Comparison of ENCODE assay signal across 8 cellular contexts in the genomic region with DNA sequence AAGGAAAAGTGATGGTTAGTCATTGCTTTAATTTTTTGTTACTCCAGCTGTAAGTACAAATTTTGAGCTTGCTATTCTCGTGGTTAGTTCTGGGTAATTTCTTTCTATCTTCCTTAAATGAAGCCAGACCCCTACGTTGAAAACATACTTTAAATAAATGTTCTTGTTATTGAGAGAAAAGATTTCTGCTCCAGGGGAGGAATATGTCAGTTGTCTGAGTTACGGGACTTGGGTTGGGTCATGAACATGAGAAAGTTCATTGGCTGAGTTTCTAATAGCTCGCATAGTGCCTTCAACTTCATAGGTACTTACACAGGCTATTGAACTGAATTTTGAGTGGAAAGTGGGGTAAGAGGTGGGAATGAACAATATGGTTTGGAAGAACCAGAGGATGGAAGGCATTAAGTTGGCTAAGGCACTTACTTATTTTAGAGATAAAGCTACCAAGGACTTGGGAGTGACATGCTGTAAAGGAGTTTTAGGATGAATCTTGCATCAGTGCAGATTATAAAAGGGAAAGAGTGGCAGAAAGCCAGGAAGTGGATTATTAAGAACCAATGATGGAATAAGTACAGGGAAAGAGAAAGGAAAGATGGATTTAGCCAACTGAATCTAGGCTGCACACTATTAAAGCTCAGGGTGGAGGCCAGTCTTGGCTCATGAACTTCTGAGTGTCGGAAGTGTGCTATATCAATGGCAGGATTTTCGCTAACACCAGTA. TPM values are rescaled to one million over a fixed set of nuclear protein-coding genes. Genes with fewer than 3 reads are reported as not detected.
DNase-seq lines count a peak whose midpoint lies in the region; ATAC-seq and TF ChIP-seq lines count a peak whose summit lies in the region.

No MANE protein-coding gene starts in this region.

- H3K9me3 ChIP-seq in CD4-positive, CD25-positive, alpha-beta regulatory T cell (ENCODE audit: control insufficient read depth in 2 of 2, low read length in 2 of 2): no peaks in the 10 kb centered on the region

- DNase-seq in CD4-positive, CD25-positive, alpha-beta regulatory T cell: no peak
- DNase-seq in LNCaP clone FGC (ENCODE audit: low read depth) (no peak), mesenteric fat pad (ENCODE audit: low spot score) (no peak), lower leg skin (ENCODE audit: low spot score in 2 of 2) (no peak)
- no peak for DNase-seq in naive thymus-derived CD8-positive, alpha-beta T cell
- DNase-seq in stimulated activated CD4-positive, alpha-beta T cell treated with anti-CD3 and anti-CD28 coated beads, Interleukin-12 subunit alpha, Interleukin-12 subunit beta, amount 100 ng/mL, for 4 hours: no peak

- ATAC-seq in CD4-positive, CD25-positive, alpha-beta regulatory T cell (ENCODE audit: low read depth in 2 of 2): no peak
- ATAC-seq in naive thymus-derived CD8-positive, alpha-beta T cell: no peak
- no peak for ATAC-seq in GM18498 (IDR thresholded peaks at IDR 0.05; ENCODE audit: unreplicated experiment)

- H3K4me1 Mint-ChIP-seq in CD4-positive, CD25-positive, alpha-beta regulatory T cell: peaks cover 22 to 71% (median 49%) of the 10 kb centered on the region in 4 donors
- H3K4me1 Mint-ChIP-seq in dendritic cell treated with granulocyte-macrophage colony-stimulating factor and Interleukin-4, amounts not matched to agents 40 ng/mL and 50 ng/mL, for 4 days (ENCODE audit: low read depth): peaks cover 28% of the 10 kb centered on the region
- H3K4me1 Mint-ChIP-seq in naive thymus-derived CD8-positive, alpha-beta T cell: peaks cover 29 to 60% (median 50%) of the 10 kb centered on the region in 4 donors

- peak overlapping the region; percentile 61 to 99 (median 96) for H3K27ac Mint-ChIP-seq in CD4-positive, CD25-positive, alpha-beta regulatory T cell
- H3K27ac Mint-ChIP-seq in dendritic cell treated with granulocyte-macrophage colony-stimulating factor and Interleukin-4, amounts not matched to agents 40 ng/mL and 50 ng/mL, for 4 days: peak overlapping the region; percentile 90
- peak overlapping the region; percentile 61 to 98 (median 96) for H3K27ac Mint-ChIP-seq in naive thymus-derived CD8-positive, alpha-beta T cell

- intact Hi-C loops in dendritic cell treated with granulocyte-macrophage colony-stimulating factor and Interleukin-4, amounts not matched to agents 40 ng/mL and 50 ng/mL, for 4 days (cut with micrococcal nuclease): no loop called here
- intact Hi-C loops in lower leg skin (cut with DNase I; ENCODE audit: low total_unique reads): no loop called here

- POLR2A ChIA-PET in naive thymus-derived CD8-positive, alpha-beta T cell (lab: Charles Lee): interaction anchor here (1.2 to 6.0 kb wide), 3 partner anchors 8 to 32 kb away, joined by 3 to 67 read pairs (median 29); a partner anchor contains a TSS

- peaks cover 35% of the 10 kb centered on the region for H3K36me3 Mint-ChIP-seq in CD4-positive, CD25-positive, alpha-beta regulatory T cell
- H3K36me3 Mint-ChIP-seq in dendritic cell treated with granulocyte-macrophage colony-stimulating factor and Interleukin-4, amounts not matched to agents 40 ng/mL and 50 ng/mL, for 4 days (ENCODE audit: low read depth): peaks cover 64% of the 10 kb centered on the region
- peaks cover 10 to 56% (median 24%) of the 10 kb centered on the region in 3 donors for H3K36me3 Mint-ChIP-seq in naive thymus-derived CD8-positive, alpha-beta T cell

- no peak for TF ChIP-seq POLR2A in lower leg skin (IDR thresholded peaks at IDR 0.05)

- H3K4me1 ChIP-seq in CD4-positive, CD25-positive, alpha-beta regulatory T cell (ENCODE audit: control insufficient read depth, insufficient read depth, low read length, poor library complexity, severe bottlenecking): peaks cover 31% of the 10 kb centered on the region

- H3K27me3 ChIP-seq in CD4-positive, CD25-positive, alpha-beta regulatory T cell (ENCODE audit: control insufficient read depth, insufficient read depth, low read length): no peaks in the 10 kb centered on the region

- TF ChIP-seq CTCF in LNCaP clone FGC (IDR thresholded peaks at IDR 0.05; ENCODE audit: control insufficient read depth, extremely low read depth, insufficient read depth): no peak
- TF ChIP-seq CTCF in lower leg skin (IDR thresholded peaks at IDR 0.05): no peak

- H3K9me3 Mint-ChIP-seq in CD4-positive, CD25-positive, alpha-beta regulatory T cell: no peaks in the 10 kb centered on the region
- H3K9me3 Mint-ChIP-seq in dendritic cell treated with granulocyte-macrophage colony-stimulating factor and Interleukin-4, amounts not matched to agents 40 ng/mL and 50 ng/mL, for 4 days: no peaks in the 10 kb centered on the region
- H3K9me3 Mint-ChIP-seq in naive thymus-derived CD8-positive, alpha-beta T cell: no peaks in the 10 kb centered on the region

- WGBS in lower leg skin, 2 donors: 57 to 58% methylated on average over 6 of the region's 6 CpGs

- H3K27ac ChIP-seq in CD4-positive, CD25-positive, alpha-beta regulatory T cell (ENCODE audit: insufficient read depth, low read length, poor library complexity, severe bottlenecking): peak overlapping the region; percentile 90

- H3K4me3 ChIP-seq in CD4-positive, CD25-positive, alpha-beta regulatory T cell (ENCODE audit: low read depth, low read length): peak overlapping the region; percentile 88
- H3K4me3 ChIP-seq in LNCaP clone FGC (ENCODE audit: low read depth, low read length) (peak overlapping the region; percentile 94), lower leg skin (ENCODE audit: low read depth, poor library complexity, severe bottlenecking) (no peak overlapping the region)

- H3K36me3 ChIP-seq in CD4-positive, CD25-positive, alpha-beta regulatory T cell (ENCODE audit: control insufficient read depth, insufficient read depth, low read length): peaks cover 41% of the 10 kb centered on the region

- peak overlapping the region; percentile 88 to 98 (median 92) for H3K4me3 Mint-ChIP-seq in CD4-positive, CD25-positive, alpha-beta regulatory T cell
- H3K4me3 Mint-ChIP-seq in dendritic cell treated with granulocyte-macrophage colony-stimulating factor and Interleukin-4, amounts not matched to agents 40 ng/mL and 50 ng/mL, for 4 days: peak overlapping the region; percentile 90
- peak overlapping the region; percentile 87 to 98 (median 92) for H3K4me3 Mint-ChIP-seq in naive thymus-derived CD8-positive, alpha-beta T cell

- no peaks in the 10 kb centered on the region for H3K27me3 Mint-ChIP-seq in CD4-positive, CD25-positive, alpha-beta regulatory T cell
- H3K27me3 Mint-ChIP-seq in dendritic cell treated with granulocyte-macrophage colony-stimulating factor and Interleukin-4, amounts not matched to agents 40 ng/mL and 50 ng/mL, for 4 days: no peaks in the 10 kb centered on the region
- peaks cover 0 to 3% (median 0%) of the 10 kb centered on the region in 5 donors for H3K27me3 Mint-ChIP-seq in naive thymus-derived CD8-positive, alpha-beta T cell

RNA-seq across cellular contexts. Expression of a gene that starts 1.4 kb away (rescaled TPM):
- total RNA-seq in CD4-positive, CD25-positive, alpha-beta regulatory T cell: 1,171 TPM
- polyA plus RNA-seq in CD4-positive, CD25-positive, alpha-beta regulatory T cell: 1,000 to 10,000 TPM in 2 of 4 donors, 100 to 1,000 TPM in 2; 939 to 1,327 (median 1,114) TPM
- 1,000 to 10,000 TPM; 1,560 to 1,579 TPM for total RNA-seq in naive thymus-derived CD8-positive, alpha-beta T cell
- 1,000 to 10,000 TPM; 1,242 to 1,388 (median 1,323) TPM for polyA plus RNA-seq in naive thymus-derived CD8-positive, alpha-beta T cell
- total RNA-seq in mesenteric fat pad (671 TPM), lower leg skin (1,000 to 10,000 TPM in 3 of 4 donors, 100 to 1,000 TPM in 1; 789 to 1,137 (median 1,095) TPM)

RNA-seq across cellular contexts. Expression of a gene that starts 24.8 kb away (rescaled TPM):
- 52.2 TPM for total RNA-seq in CD4-positive, CD25-positive, alpha-beta regulatory T cell
- polyA plus RNA-seq in CD4-positive, CD25-positive, alpha-beta regulatory T cell: 10 to 100 TPM; 60.9 to 70.1 (median 65.4) TPM
- 10 to 100 TPM; 51.7 to 52.2 TPM for total RNA-seq in naive thymus-derived CD8-positive, alpha-beta T cell
- 10 to 100 TPM; 34.2 to 53.4 (median 43.2) TPM for polyA plus RNA-seq in naive thymus-derived CD8-positive, alpha-beta T cell
- total RNA-seq in mesenteric fat pad: 16.7 TPM
- 10 to 100 TPM; 12.7 to 21.3 (median 14.1) TPM for total RNA-seq in lower leg skin

RNA-seq across cellular contexts. Expression of a gene that starts 59.5 kb away (rescaled TPM):
- total RNA-seq in CD4-positive, CD25-positive, alpha-beta regulatory T cell: not detected
- not detected for polyA plus RNA-seq in CD4-positive, CD25-positive, alpha-beta regulatory T cell
- not detected for total RNA-seq in naive thymus-derived CD8-positive, alpha-beta T cell
- not detected for polyA plus RNA-seq in naive thymus-derived CD8-positive, alpha-beta T cell
- total RNA-seq in mesenteric fat pad (not detected), lower leg skin (under 1 TPM in 3 of 4 donors, not detected in 1; 0.11 to 0.16 (median 0.13) TPM)
